Comparison of ENCODE assay signal across 12 cellular contexts in the genomic region with DNA sequence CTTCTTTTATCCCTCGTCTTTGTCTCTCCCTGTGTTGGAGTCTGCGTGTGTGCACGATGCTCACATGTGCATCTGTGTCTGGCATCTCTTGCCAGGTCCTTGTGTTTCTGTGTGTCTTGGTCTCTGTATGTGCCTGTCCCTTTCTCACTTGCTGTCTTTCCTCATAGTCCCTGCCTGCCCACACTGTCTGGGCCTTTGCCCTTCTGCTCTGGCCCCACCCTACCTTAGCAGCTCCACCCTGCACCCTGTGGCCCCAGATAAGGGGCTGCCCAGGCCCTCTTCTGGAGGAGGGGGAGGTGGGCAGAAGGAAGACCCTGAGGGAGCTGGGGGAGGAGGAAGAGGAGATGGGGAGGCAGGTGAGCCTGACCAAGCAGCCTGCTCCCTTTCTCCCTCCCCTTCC. TPM values are rescaled to one million over a fixed set of nuclear protein-coding genes. Genes with fewer than 3 reads are reported as not detected.
DNase-seq lines count a peak whose midpoint lies in the region; ATAC-seq and TF ChIP-seq lines count a peak whose summit lies in the region.
"Had no signal": no experiment of that assay in that cellular context is flagged by ENCODE, and none has a peak within 500 bp of the region (broad histone marks: within the 10 kb centered on the region; RNA-seq: fewer than 3 reads in every experiment).

No MANE protein-coding gene starts in this region.

- H3K9me3 Mint-ChIP-seq in CD8-positive, alpha-beta T cell, result no peaks in the 10 kb centered on the region

- H3K4me3 ChIP-seq in CD8-positive, alpha-beta T cell (ENCODE audit: low read depth, low read length), result no peak overlapping the region
- H3K4me3 ChIP-seq in Panc1 (ENCODE audit: low read depth in 2 of 2, low read length in 2 of 2), result no peak overlapping the region
- no peak overlapping the region for H3K4me3 ChIP-seq in effector memory CD4-positive, alpha-beta T cell (ENCODE audit: insufficient read depth, low read depth, low read length, poor library complexity, severe bottlenecking)
- peak overlapping the region; percentile 28 to 99 for H3K4me3 ChIP-seq in neutrophil (ENCODE audit: low read depth in 1 of 2, low read length in 1 of 2)

- no peaks in the 10 kb centered on the region for H3K27me3 ChIP-seq in CD8-positive, alpha-beta T cell (ENCODE audit: insufficient read depth, low read length)
- no peaks in the 10 kb centered on the region for H3K27me3 ChIP-seq in Panc1 (ENCODE audit: control insufficient read depth, insufficient read depth, low read length)
- H3K27me3 ChIP-seq in effector memory CD4-positive, alpha-beta T cell (replicated peaks; ENCODE audit: control insufficient read depth, insufficient read depth, low read length, poor library complexity, severe bottlenecking), result no peaks in the 10 kb centered on the region
- H3K27me3 ChIP-seq in neutrophil, result no peaks in the 10 kb centered on the region
- H3K27me3 ChIP-seq: Peyer's patch had no signal

- in situ Hi-C loops in Panc1 (cut with HindIII; ENCODE audit: low pct_unique_long_range_greater_than_20kb, low sequenced_read_pairs), result no loop called here

- no peak for DNase-seq in CD8-positive, alpha-beta T cell
- DNase-seq in Panc1 (ENCODE audit: low read depth, low spot score) (no peak), DMS114 treated with DMSO at 0.1 percent for 48 hours (lab: John Stamatoyannopoulos, UW; ENCODE audit: unreplicated experiment) (no peak), NCI-H226 (no peak)
- no peak for DNase-seq in effector memory CD4-positive, alpha-beta T cell
- DNase-seq in stimulated activated CD4-positive, alpha-beta T cell treated with anti-CD3 and anti-CD28 coated beads, Interleukin-1b, Interleukin-23, amount 100 ng/mL, for 48 hours, result no peak
- DNase-seq: kidney; Peyer's patch; stimulated activated naive CD4-positive, alpha-beta T cell treated with Interleukin-2 at 50 U/mL for 16 hours had no signal

- H3K9me3 ChIP-seq in CD8-positive, alpha-beta T cell (ENCODE audit: low read length), result no peaks in the 10 kb centered on the region
- H3K9me3 ChIP-seq in Panc1 (ENCODE audit: control insufficient read depth, insufficient read depth, low read depth, low read length), result no peaks in the 10 kb centered on the region
- H3K9me3 ChIP-seq in effector memory CD4-positive, alpha-beta T cell (ENCODE audit: control insufficient read depth, low read length), result no peaks in the 10 kb centered on the region
- no peaks in the 10 kb centered on the region for H3K9me3 ChIP-seq in neutrophil
- H3K9me3 ChIP-seq: Peyer's patch had no signal

- H3K27ac ChIP-seq in CD8-positive, alpha-beta T cell (ENCODE audit: low read depth, low read length), result no peak overlapping the region
- H3K27ac ChIP-seq in Panc1 (ENCODE audit: low read length) (0 out of 2 replicates have a peak overlapping the region, but pooled peaks have one; percentile 94), neutrophil (peak overlapping the region; percentile 95)
- H3K27ac ChIP-seq in effector memory CD4-positive, alpha-beta T cell (ENCODE audit: insufficient read depth, low read length, poor library complexity, severe bottlenecking), result peak overlapping the region; percentile 98

- ATAC-seq in CD8-positive, alpha-beta T cell, result no peak
- ATAC-seq in Panc1, result no peak
- no peak for ATAC-seq in GM19328 (IDR thresholded peaks at IDR 0.05; ENCODE audit: unreplicated experiment)

- H3K4me3 Mint-ChIP-seq in CD8-positive, alpha-beta T cell, result peak overlapping the region; percentile 65

- no peaks in the 10 kb centered on the region for H3K27me3 Mint-ChIP-seq in CD8-positive, alpha-beta T cell (ENCODE audit: low read depth)

- CTCF ChIA-PET in CD8-positive, alpha-beta T cell (lab: Charles Lee), result no interaction called here
- CTCF ChIA-PET in Panc1 (lab: Charles Lee), result no interaction called here

- POLR2A ChIA-PET in CD8-positive, alpha-beta T cell (lab: Charles Lee), result no interaction called here
- POLR2A ChIA-PET in Panc1 (lab: Charles Lee), result no interaction called here

- H3K4me1 Mint-ChIP-seq in CD8-positive, alpha-beta T cell (ENCODE audit: low read depth), result peaks cover 32% of the 10 kb centered on the region

- intact Hi-C loops in CD8-positive, alpha-beta T cell (cut with DNase I, micrococcal nuclease), result loop anchor here in 1 of 2 experiments (1.0 kb wide), 1 partner anchor 14 kb away; no protein-coding TSS in a partner anchor
- intact Hi-C loops in Panc1 (cut with micrococcal nuclease; ENCODE audit: unreplicated experiment), result no loop called here

- no TSS peak for BruUV-seq in Panc1 (replicated peaks; lab: Mats Ljungman, UMichigan)

- H3K4me1 ChIP-seq in CD8-positive, alpha-beta T cell (ENCODE audit: insufficient read depth, low read length), result peaks cover 33% of the 10 kb centered on the region
- peaks cover 32% of the 10 kb centered on the region for H3K4me1 ChIP-seq in Panc1 (ENCODE audit: control insufficient read depth, insufficient read depth, low read length)
- peaks cover 39% of the 10 kb centered on the region for H3K4me1 ChIP-seq in effector memory CD4-positive, alpha-beta T cell (ENCODE audit: control insufficient read depth, insufficient read depth, low read length, poor library complexity, severe bottlenecking)
- peaks cover 49 to 54% of the 10 kb centered on the region in 2 experiments for H3K4me1 ChIP-seq in neutrophil (ENCODE audit: control insufficient read depth in 1 of 2, insufficient read depth in 1 of 2, low read depth in 1 of 2, low read length in 1 of 2)

- H3K36me3 Mint-ChIP-seq in CD8-positive, alpha-beta T cell, result peaks cover 42% of the 10 kb centered on the region

- peaks cover 17% of the 10 kb centered on the region for H3K36me3 ChIP-seq in CD8-positive, alpha-beta T cell (ENCODE audit: insufficient read depth, low read length)
- no peaks in the 10 kb centered on the region; the same call in 1 of the 2 replicates for H3K36me3 ChIP-seq in Panc1 (ENCODE audit: control insufficient read depth, insufficient read depth, low read length)
- peaks cover 34% of the 10 kb centered on the region for H3K36me3 ChIP-seq in effector memory CD4-positive, alpha-beta T cell (ENCODE audit: control insufficient read depth, insufficient read depth, low read length)
- H3K36me3 ChIP-seq in neutrophil, result peaks cover 62% of the 10 kb centered on the region

- peak overlapping the region; percentile 82 for H3K27ac Mint-ChIP-seq in CD8-positive, alpha-beta T cell

- TF ChIP-seq CTCF in CD8-positive, alpha-beta T cell (IDR thresholded peaks at IDR 0.05), result no peak
- TF ChIP-seq CTCF in Panc1 (IDR thresholded peaks at IDR 0.05) (no peak), neutrophil (IDR thresholded peaks at IDR 0.05) (no peak)

RNA-seq across cellular contexts. Expression of a gene that starts 2.8 kb away (rescaled TPM):
- total RNA-seq in CD8-positive, alpha-beta T cell, result 10 to 100 TPM; 64.7 to 65.1 TPM
- total RNA-seq in Panc1 (2021; ENCODE audit: unreplicated experiment), result 108 TPM
- polyA plus RNA-seq in Panc1 (2012; ENCODE audit: insufficient read length), result 109 TPM

RNA-seq across cellular contexts. Expression of a gene that starts 6.3 kb away (rescaled TPM):
- total RNA-seq in CD8-positive, alpha-beta T cell, result 10 to 100 TPM; 20.6 to 20.8 TPM
- 102 TPM for total RNA-seq in Panc1 (2021; ENCODE audit: unreplicated experiment)
- 151 TPM for polyA plus RNA-seq in Panc1 (2012; ENCODE audit: insufficient read length)

RNA-seq across cellular contexts. Expression of a gene that starts 8.4 kb away (rescaled TPM):
- total RNA-seq in CD8-positive, alpha-beta T cell, result 10 to 100 TPM; 35.6 to 41.4 TPM
- 61.2 TPM for total RNA-seq in Panc1 (2021; ENCODE audit: unreplicated experiment)
- polyA plus RNA-seq in Panc1 (2012; ENCODE audit: insufficient read length), result 138 TPM

RNA-seq across cellular contexts. Expression of a gene that starts 16.9 kb away (rescaled TPM):
- 10 to 100 TPM in 1 of 2 experiments, 1 to 10 TPM in 1; 9.1 to 11.1 TPM for total RNA-seq in CD8-positive, alpha-beta T cell
- total RNA-seq in Panc1 (2021; ENCODE audit: unreplicated experiment), result 0.69 TPM
- polyA plus RNA-seq in Panc1 (2012; ENCODE audit: insufficient read length), result 0.63 TPM
- total RNA-seq: fibroblast of villous mesenchyme had no signal

RNA-seq across cellular contexts. Expression of a gene that starts 20.5 kb away (rescaled TPM):
- 100 to 1,000 TPM; 231 to 246 TPM for total RNA-seq in CD8-positive, alpha-beta T cell
- total RNA-seq in Panc1 (2021; ENCODE audit: unreplicated experiment), result 133 TPM
- 275 TPM for polyA plus RNA-seq in Panc1 (2012; ENCODE audit: insufficient read length)

Comparison
In these comparisons a context has a peak if more than half of its experiments do, and no peak if none do; other contexts are left out.
1. H3K4me3 ChIP-seq: peak in neutrophil (2 of 2); none in CD8-positive, alpha-beta T cell (single experiment), Panc1 (0 of 2) and effector memory CD4-positive, alpha-beta T cell (single experiment).